ENCODE assay signal across 1 cellular context in genomic region chr1:207397525-207397926, GRCh38.
TF ChIP-seq lines count a peak whose summit lies in the region.

No MANE protein-coding gene starts in this region.

TF ChIP-seq in H1, 55 proteins besides CTCF, POLR2A, EP300 and RAD21 (continued from another document):
- TF ChIP-seq, protein P1, sequence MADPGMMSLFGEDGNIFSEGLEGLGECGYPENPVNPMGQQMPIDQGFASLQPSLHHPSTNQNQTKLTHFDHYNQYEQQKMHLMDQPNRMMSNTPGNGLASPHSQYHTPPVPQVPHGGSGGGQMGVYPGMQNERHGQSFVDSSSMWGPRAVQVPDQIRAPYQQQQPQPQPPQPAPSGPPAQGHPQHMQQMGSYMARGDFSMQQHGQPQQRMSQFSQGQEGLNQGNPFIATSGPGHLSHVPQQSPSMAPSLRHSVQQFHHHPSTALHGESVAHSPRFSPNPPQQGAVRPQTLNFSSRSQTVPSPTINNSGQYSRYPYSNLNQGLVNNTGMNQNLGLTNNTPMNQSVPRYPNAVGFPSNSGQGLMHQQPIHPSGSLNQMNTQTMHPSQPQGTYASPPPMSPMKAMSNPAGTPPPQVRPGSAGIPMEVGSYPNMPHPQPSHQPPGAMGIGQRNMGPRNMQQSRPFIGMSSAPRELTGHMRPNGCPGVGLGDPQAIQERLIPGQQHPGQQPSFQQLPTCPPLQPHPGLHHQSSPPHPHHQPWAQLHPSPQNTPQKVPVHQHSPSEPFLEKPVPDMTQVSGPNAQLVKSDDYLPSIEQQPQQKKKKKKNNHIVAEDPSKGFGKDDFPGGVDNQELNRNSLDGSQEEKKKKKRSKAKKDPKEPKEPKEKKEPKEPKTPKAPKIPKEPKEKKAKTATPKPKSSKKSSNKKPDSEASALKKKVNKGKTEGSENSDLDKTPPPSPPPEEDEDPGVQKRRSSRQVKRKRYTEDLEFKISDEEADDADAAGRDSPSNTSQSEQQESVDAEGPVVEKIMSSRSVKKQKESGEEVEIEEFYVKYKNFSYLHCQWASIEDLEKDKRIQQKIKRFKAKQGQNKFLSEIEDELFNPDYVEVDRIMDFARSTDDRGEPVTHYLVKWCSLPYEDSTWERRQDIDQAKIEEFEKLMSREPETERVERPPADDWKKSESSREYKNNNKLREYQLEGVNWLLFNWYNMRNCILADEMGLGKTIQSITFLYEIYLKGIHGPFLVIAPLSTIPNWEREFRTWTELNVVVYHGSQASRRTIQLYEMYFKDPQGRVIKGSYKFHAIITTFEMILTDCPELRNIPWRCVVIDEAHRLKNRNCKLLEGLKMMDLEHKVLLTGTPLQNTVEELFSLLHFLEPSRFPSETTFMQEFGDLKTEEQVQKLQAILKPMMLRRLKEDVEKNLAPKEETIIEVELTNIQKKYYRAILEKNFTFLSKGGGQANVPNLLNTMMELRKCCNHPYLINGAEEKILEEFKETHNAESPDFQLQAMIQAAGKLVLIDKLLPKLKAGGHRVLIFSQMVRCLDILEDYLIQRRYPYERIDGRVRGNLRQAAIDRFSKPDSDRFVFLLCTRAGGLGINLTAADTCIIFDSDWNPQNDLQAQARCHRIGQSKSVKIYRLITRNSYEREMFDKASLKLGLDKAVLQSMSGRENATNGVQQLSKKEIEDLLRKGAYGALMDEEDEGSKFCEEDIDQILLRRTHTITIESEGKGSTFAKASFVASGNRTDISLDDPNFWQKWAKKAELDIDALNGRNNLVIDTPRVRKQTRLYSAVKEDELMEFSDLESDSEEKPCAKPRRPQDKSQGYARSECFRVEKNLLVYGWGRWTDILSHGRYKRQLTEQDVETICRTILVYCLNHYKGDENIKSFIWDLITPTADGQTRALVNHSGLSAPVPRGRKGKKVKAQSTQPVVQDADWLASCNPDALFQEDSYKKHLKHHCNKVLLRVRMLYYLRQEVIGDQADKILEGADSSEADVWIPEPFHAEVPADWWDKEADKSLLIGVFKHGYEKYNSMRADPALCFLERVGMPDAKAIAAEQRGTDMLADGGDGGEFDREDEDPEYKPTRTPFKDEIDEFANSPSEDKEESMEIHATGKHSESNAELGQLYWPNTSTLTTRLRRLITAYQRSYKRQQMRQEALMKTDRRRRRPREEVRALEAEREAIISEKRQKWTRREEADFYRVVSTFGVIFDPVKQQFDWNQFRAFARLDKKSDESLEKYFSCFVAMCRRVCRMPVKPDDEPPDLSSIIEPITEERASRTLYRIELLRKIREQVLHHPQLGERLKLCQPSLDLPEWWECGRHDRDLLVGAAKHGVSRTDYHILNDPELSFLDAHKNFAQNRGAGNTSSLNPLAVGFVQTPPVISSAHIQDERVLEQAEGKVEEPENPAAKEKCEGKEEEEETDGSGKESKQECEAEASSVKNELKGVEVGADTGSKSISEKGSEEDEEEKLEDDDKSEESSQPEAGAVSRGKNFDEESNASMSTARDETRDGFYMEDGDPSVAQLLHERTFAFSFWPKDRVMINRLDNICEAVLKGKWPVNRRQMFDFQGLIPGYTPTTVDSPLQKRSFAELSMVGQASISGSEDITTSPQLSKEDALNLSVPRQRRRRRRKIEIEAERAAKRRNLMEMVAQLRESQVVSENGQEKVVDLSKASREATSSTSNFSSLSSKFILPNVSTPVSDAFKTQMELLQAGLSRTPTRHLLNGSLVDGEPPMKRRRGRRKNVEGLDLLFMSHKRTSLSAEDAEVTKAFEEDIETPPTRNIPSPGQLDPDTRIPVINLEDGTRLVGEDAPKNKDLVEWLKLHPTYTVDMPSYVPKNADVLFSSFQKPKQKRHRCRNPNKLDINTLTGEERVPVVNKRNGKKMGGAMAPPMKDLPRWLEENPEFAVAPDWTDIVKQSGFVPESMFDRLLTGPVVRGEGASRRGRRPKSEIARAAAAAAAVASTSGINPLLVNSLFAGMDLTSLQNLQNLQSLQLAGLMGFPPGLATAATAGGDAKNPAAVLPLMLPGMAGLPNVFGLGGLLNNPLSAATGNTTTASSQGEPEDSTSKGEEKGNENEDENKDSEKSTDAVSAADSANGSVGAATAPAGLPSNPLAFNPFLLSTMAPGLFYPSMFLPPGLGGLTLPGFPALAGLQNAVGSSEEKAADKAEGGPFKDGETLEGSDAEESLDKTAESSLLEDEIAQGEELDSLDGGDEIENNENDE (IDR thresholded peaks at IDR 0.05; ENCODE audit: insufficient replicate concordance, low read length): no peak
- TF ChIP-seq CHD1 (IDR thresholded peaks at IDR 0.05; ENCODE audit: low read depth, low read length): no peak
- no peak for TF ChIP-seq SRF (IDR thresholded peaks at IDR 0.05; ENCODE audit: low read depth, low read length)
- no peak for TF ChIP-seq GTF2F1 (IDR thresholded peaks at IDR 0.05; ENCODE audit: borderline replicate concordance, low read depth, low read length)
- no peak for TF ChIP-seq MAFK (IDR thresholded peaks at IDR 0.05; ENCODE audit: low read depth, low read length)
- TF ChIP-seq SP2 (IDR thresholded peaks at IDR 0.05; ENCODE audit: low read length): no peak
- TF ChIP-seq ASH2L (IDR thresholded peaks at IDR 0.05; ENCODE audit: low read length): no peak
- no peak for TF ChIP-seq CREB1 (IDR thresholded peaks at IDR 0.05)
- no peak for TF ChIP-seq HDAC2 (IDR thresholded peaks at IDR 0.05; ENCODE audit: borderline replicate concordance in 1 of 2, low read depth in 2 of 2, low read length in 2 of 2)
- no peak for TF ChIP-seq E2F6 (IDR thresholded peaks at IDR 0.05)
- TF ChIP-seq RNF2 (IDR thresholded peaks at IDR 0.05; ENCODE audit: borderline replicate concordance, low read depth, low read length, missing control alignments, poor library complexity, severe bottlenecking): no peak
- TF ChIP-seq NANOG (IDR thresholded peaks at IDR 0.05; ENCODE audit: insufficient read depth, low read depth, low read length, poor library complexity, severe bottlenecking): no peak
